ENCODE assay signal across 11 cellular contexts in genomic region chr9:125633116-125633743, GRCh38.
DNase-seq lines count a peak whose midpoint lies in the region; ATAC-seq and TF ChIP-seq lines count a peak whose summit lies in the region.
"Had no signal": no experiment of that assay in that cellular context is flagged by ENCODE, and none has a peak within 500 bp of the region (broad histone marks: within the 10 kb centered on the region; RNA-seq: fewer than 3 reads in every experiment).

No MANE protein-coding gene starts in this region.

- H3K79me2 ChIP-seq in OCI-LY3 (ENCODE audit: low read length): peaks cover 65% of the 10 kb centered on the region

- peaks cover 78% of the 10 kb centered on the region for H4K20me1 ChIP-seq in OCI-LY3 (ENCODE audit: insufficient read depth, low read length)

- H3K4me3 ChIP-seq in OCI-LY3 (ENCODE audit: low read length) (peak overlapping the region; percentile 40), fibroblast of the aortic adventitia (ENCODE audit: low read depth, low read length) (no peak overlapping the region), upper lobe of left lung (no peak overlapping the region)
- H3K4me3 ChIP-seq: SK-N-MC had no signal

- H3K4me1 ChIP-seq in OCI-LY3 (ENCODE audit: low read length) (peaks cover 86% of the 10 kb centered on the region), upper lobe of left lung (peaks cover 24 to 32% (median 29%) of the 10 kb centered on the region in 4 donors)

- no peak for ATAC-seq in natural killer cell treated with Interleukin-12 subunit alpha and Interleukin-12 subunit beta and Interleukin-15 and Interleukin-18, amount 100 ng/mL, for 72 hours
- ATAC-seq in natural killer cell (no peak), upper lobe of left lung (ENCODE audit: low FRiP score in 2 of 2) (no peak), HG03108 (IDR thresholded peaks at IDR 0.05; ENCODE audit: unreplicated experiment) (no peak)

- H3K9me3 ChIP-seq in OCI-LY3 (ENCODE audit: insufficient read depth, low read length): no peaks in the 10 kb centered on the region
- no peaks in the 10 kb centered on the region for H3K9me3 ChIP-seq in upper lobe of left lung

- no peak for TF ChIP-seq POLR2A in upper lobe of left lung (IDR thresholded peaks at IDR 0.05)

- H3K27me3 ChIP-seq in OCI-LY3 (ENCODE audit: low read depth, low read length): peaks cover 5% of the 10 kb centered on the region; the same call in 1 of the 2 replicates
- no peaks in the 10 kb centered on the region for H3K27me3 ChIP-seq in upper lobe of left lung

- no peaks in the 10 kb centered on the region for H3K27me3 Mint-ChIP-seq in natural killer cell treated with Interleukin-12 subunit alpha and Interleukin-12 subunit beta and Interleukin-15 and Interleukin-18, amount 100 ng/mL, for 72 hours
- H3K27me3 Mint-ChIP-seq in natural killer cell (ENCODE audit: low read depth in 2 of 2): no peaks in the 10 kb centered on the region

- H3K4me2 ChIP-seq in OCI-LY3 (ENCODE audit: low read length): peak overlapping the region; percentile 75

- H3K27ac Mint-ChIP-seq in natural killer cell treated with Interleukin-12 subunit alpha and Interleukin-12 subunit beta and Interleukin-15 and Interleukin-18, amount 100 ng/mL, for 72 hours: peak overlapping the region; percentile 43 to 44
- H3K27ac Mint-ChIP-seq in natural killer cell: peak overlapping the region in 1 of 2 donors; percentile 63

- TF ChIP-seq CTCF in natural killer cell (IDR thresholded peaks at IDR 0.05) (no peak), OCI-LY3 (IDR thresholded peaks at IDR 0.05; ENCODE audit: low read depth, low read length) (no peak), fibroblast of the aortic adventitia (IDR thresholded peaks at IDR 0.05; ENCODE audit: insufficient read depth, low read length) (no peak), upper lobe of left lung (IDR thresholded peaks at IDR 0.05) (no peak)

- no peak overlapping the region for H2AFZ ChIP-seq in OCI-LY3 (ENCODE audit: low read depth, low read length)

- peak overlapping the region; percentile 38 for H3K4me3 Mint-ChIP-seq in natural killer cell treated with Interleukin-12 subunit alpha and Interleukin-12 subunit beta and Interleukin-15 and Interleukin-18, amount 100 ng/mL, for 72 hours
- no peak overlapping the region for H3K4me3 Mint-ChIP-seq in natural killer cell

- H3K36me3 Mint-ChIP-seq in natural killer cell treated with Interleukin-12 subunit alpha and Interleukin-12 subunit beta and Interleukin-15 and Interleukin-18, amount 100 ng/mL, for 72 hours: no peaks in the 10 kb centered on the region
- H3K36me3 Mint-ChIP-seq in natural killer cell: no peaks in the 10 kb centered on the region

- H3K9ac ChIP-seq in OCI-LY3 (ENCODE audit: low read length): peak overlapping the region; percentile 13

- H3K4me1 Mint-ChIP-seq in natural killer cell treated with Interleukin-12 subunit alpha and Interleukin-12 subunit beta and Interleukin-15 and Interleukin-18, amount 100 ng/mL, for 72 hours (ENCODE audit: low read depth in 2 of 2): peaks cover 58 to 72% of the 10 kb centered on the region in 2 donors
- peaks cover 65 to 70% of the 10 kb centered on the region in 2 donors for H3K4me1 Mint-ChIP-seq in natural killer cell

- no peak for TF ChIP-seq EP300 in upper lobe of left lung (IDR thresholded peaks at IDR 0.05)

- intact Hi-C loops in natural killer cell (cut with micrococcal nuclease): no loop called here

- 53 to 59% methylated on average over 2 of the region's 2 CpGs for WGBS in upper lobe of left lung, 2 donors

- H3K9me3 Mint-ChIP-seq in natural killer cell treated with Interleukin-12 subunit alpha and Interleukin-12 subunit beta and Interleukin-15 and Interleukin-18, amount 100 ng/mL, for 72 hours: no peaks in the 10 kb centered on the region
- no peaks in the 10 kb centered on the region for H3K9me3 Mint-ChIP-seq in natural killer cell

- H3K27ac ChIP-seq in OCI-LY3 (ENCODE audit: low read length) (peak overlapping the region; percentile 88), upper lobe of left lung (peak overlapping the region; percentile 12 to 53 (median 28))
- H3K27ac ChIP-seq: SK-N-MC had no signal

- no peak for DNase-seq in natural killer cell treated with Interleukin-12 subunit alpha and Interleukin-12 subunit beta and Interleukin-15 and Interleukin-18, amount 100 ng/mL, for 72 hours (ENCODE audit: low spot score)
- no peak for DNase-seq in natural killer cell
- DNase-seq in fibroblast of the aortic adventitia (ENCODE audit: low read depth): peak; percentile 25
- no peak for DNase-seq in upper lobe of left lung
- DNase-seq in inferior parietal cortex (ENCODE audit: extremely low spot score): no peak
- no peak for DNase-seq in central memory CD4-positive, alpha-beta T cell
- DNase-seq: C1 segment of cervical spinal cord, NCI-H2107 had no signal

- H3K36me3 ChIP-seq in OCI-LY3 (replicated peaks; ENCODE audit: low read depth, low read length) (no peaks in the 10 kb centered on the region), upper lobe of left lung (no peaks in the 10 kb centered on the region)
